11 cellular contexts compared by ENCODE assay signal in genomic region chr3:172202797-172203196, GRCh38.
A peak's percentile ranks its signal among the peaks of the same experiment; 100 is the strongest.
DNase-seq lines count a peak whose midpoint lies in the region; ATAC-seq and TF ChIP-seq lines count a peak whose summit lies in the region.
"Had no signal": no experiment of that assay in that cellular context is flagged by ENCODE, and none has a peak within 500 bp of the region (broad histone marks: within the 10 kb centered on the region; RNA-seq: fewer than 3 reads in every experiment).

No MANE protein-coding gene starts in this region.

- no peaks in the 10 kb centered on the region for H3K27me3 ChIP-seq in right atrium auricular region
- H3K27me3 ChIP-seq in esophagus squamous epithelium: no peaks in the 10 kb centered on the region
- no peaks in the 10 kb centered on the region for H3K27me3 ChIP-seq in aorta (ENCODE audit: control insufficient read depth in 1 of 2, insufficient read depth in 2 of 2, low read length in 1 of 2)

- H3K27ac Mint-ChIP-seq in nephron progenitor cell: peak overlapping the region; percentile 62

- peaks cover 9% of the 10 kb centered on the region for H3K9me3 Mint-ChIP-seq in nephron progenitor cell

- TF ChIP-seq CTCF in right atrium auricular region (IDR thresholded peaks at IDR 0.05) (no peak), esophagus squamous epithelium (IDR thresholded peaks at IDR 0.05) (no peak), nephron progenitor cell (IDR thresholded peaks at IDR 0.05) (no peak)

- H3K36me3 Mint-ChIP-seq in nephron progenitor cell (ENCODE audit: low read depth): peaks cover 45% of the 10 kb centered on the region

- no peak overlapping the region for H3K4me3 Mint-ChIP-seq in nephron progenitor cell

- 84 to 86% methylated on average over 3 of the region's 3 CpGs for WGBS in esophagus squamous epithelium, 2 donors
- 32 to 36% methylated on average over 3 of the region's 3 CpGs for WGBS in aorta, 2 donors

- H3K36me3 ChIP-seq in right atrium auricular region: no peaks in the 10 kb centered on the region
- H3K36me3 ChIP-seq in esophagus squamous epithelium: no peaks in the 10 kb centered on the region
- no peaks in the 10 kb centered on the region for H3K36me3 ChIP-seq in aorta (ENCODE audit: control insufficient read depth in 1 of 2, insufficient read depth in 2 of 2, low read length in 1 of 2)

- H3K27ac ChIP-seq in right atrium auricular region (peak overlapping the region; percentile 79 to 84), esophagus squamous epithelium (peak overlapping the region in 3 of 4 donors; percentile 59 to 80 (median 76)), aorta (ENCODE audit: low read depth in 1 of 2, low read length in 2 of 2) (peak overlapping the region; percentile 93 to 98)

- ATAC-seq in Right ventricle myocardium superior (ENCODE audit: poor library complexity) (no peak), aorta (ENCODE audit: low FRiP score) (no peak)

- no peak for TF ChIP-seq POLR2A in esophagus squamous epithelium (IDR thresholded peaks at IDR 0.05)

- peaks cover 24% of the 10 kb centered on the region for H3K4me1 Mint-ChIP-seq in nephron progenitor cell

- H3K9me3 ChIP-seq in right atrium auricular region (no peaks in the 10 kb centered on the region), esophagus squamous epithelium (no peaks in the 10 kb centered on the region), aorta (ENCODE audit: control insufficient read depth, low read length) (no peaks in the 10 kb centered on the region)

- H3K4me1 ChIP-seq in right atrium auricular region (peaks cover 0 to 57% of the 10 kb centered on the region in 2 donors), esophagus squamous epithelium (peaks cover 9 to 50% (median 25%) of the 10 kb centered on the region in 3 donors), aorta (ENCODE audit: control insufficient read depth in 1 of 2, insufficient read depth in 2 of 2, low read length in 2 of 2) (peaks cover 13 to 16% of the 10 kb centered on the region in 2 donors)

- DNase-seq in right atrium auricular region (ENCODE audit: low spot score) (no peak), Right ventricle myocardium superior (no peak), esophagus squamous epithelium (lab: John Stamatoyannopoulos, UW) (no peak), nephron progenitor cell (no peak), aorta (no peak), globus pallidus (ENCODE audit: low spot score) (no peak), NCI-H128 (lab: John Stamatoyannopoulos, UW; ENCODE audit: unreplicated experiment) (no peak)
- no peak for DNase-seq in activated naive CD4-positive, alpha-beta T cell treated with Interleukin-2 at 50 U/mL for 16 hours
- DNase-seq: activated naive CD4-positive, alpha-beta T cell treated with anti-CD3 and anti-CD28 coated beads, Interleukin-2, amount 50 U/mL, for 16 hours; AML-193; NCI-H2171 treated with DMSO at 0.1 percent for 48 hours had no signal

- H3K4me3 ChIP-seq in right atrium auricular region (no peak overlapping the region), esophagus squamous epithelium (no peak overlapping the region), aorta (ENCODE audit: low read length in 2 of 2) (no peak overlapping the region)

- H3K27me3 Mint-ChIP-seq in nephron progenitor cell (ENCODE audit: low read depth, poor library complexity): no peaks in the 10 kb centered on the region

- intact Hi-C loops in Right ventricle myocardium superior (cut with DNase I) (loop anchor here (10.0 kb wide), 1 partner anchor 158 kb away; no protein-coding TSS in a partner anchor), esophagus squamous epithelium (cut with DNase I) (no loop called here), aorta (cut with DNase I) (loop anchor here in 1 of 2 donors (5.0 to 10.0 kb wide), 2 partner anchors 45 to 112 kb away; no protein-coding TSS in a partner anchor)
